ENCODE assay signal across 8 cellular contexts in the genomic region with DNA sequence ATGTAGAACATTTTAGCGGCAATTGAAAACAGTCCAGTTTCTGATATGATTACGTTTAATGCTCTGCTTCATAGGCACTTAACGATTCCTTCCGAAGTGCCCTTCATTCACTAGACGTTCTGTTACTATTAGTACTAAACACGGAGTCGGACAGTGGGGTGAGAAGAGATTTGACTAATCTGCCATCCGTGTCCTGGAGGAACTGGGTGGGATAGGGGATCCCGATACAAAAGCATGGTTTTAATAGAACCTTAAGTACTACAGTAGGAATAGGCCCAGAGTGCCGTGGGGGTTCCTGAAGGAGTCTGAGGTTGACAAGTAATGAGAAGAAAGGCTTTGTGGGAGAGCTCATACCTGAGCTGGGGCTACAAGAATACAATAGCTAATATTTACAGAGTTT.
DNase-seq lines count a peak whose midpoint lies in the region; TF ChIP-seq lines count a peak whose summit lies in the region.

No MANE protein-coding gene starts in this region.

- no peak for DNase-seq in AG09309 (ENCODE audit: low read depth)
- DNase-seq in HK-2 (ENCODE audit: unreplicated experiment), result peak; percentile 3
- no peak for DNase-seq in brain microvascular endothelial cell
- no peak for DNase-seq in NCI-H510A treated with DMSO at 0.1 percent for 48 hours (lab: John Stamatoyannopoulos, UW)
- DNase-seq in stimulated activated CD4-positive, alpha-beta T cell treated with anti-CD3 and anti-CD28 coated beads, Interleukin-15, amount 100 ng/mL, for 24 hours, result no peak
- DNase-seq in Kasumi-1 (lab: John Stamatoyannopoulos, UW), result no peak
- DNase-seq in NCI-H524 treated with DMSO at 0.1 percent for 48 hours (lab: John Stamatoyannopoulos, UW), result no peak

- H3K9me3 ChIP-seq in mucosa of stomach (ENCODE audit: control insufficient read depth, low read length), result no peaks in the 10 kb centered on the region

- TF ChIP-seq CTCF in AG09309 (IDR thresholded peaks at IDR 0.05; ENCODE audit: control insufficient read depth, insufficient read depth, low read depth, low read length, missing control alignments) (no peak), brain microvascular endothelial cell (IDR thresholded peaks at IDR 0.05; ENCODE audit: low read depth, low read length, missing control alignments) (no peak)

- in situ Hi-C loops in brain microvascular endothelial cell (cut with HindIII; ENCODE audit: low pct_ligation_motif_present, low sequenced_read_pairs), result no loop called here

- peak overlapping the region; percentile 67 for H3K27ac ChIP-seq in brain microvascular endothelial cell

- H3K9ac ChIP-seq in mucosa of stomach (ENCODE audit: low read length), result peak overlapping the region; percentile 76

- H3K4me3 ChIP-seq in AG09309 (ENCODE audit: control insufficient read depth, low read depth, low read length) (peak overlapping the region; percentile 75), brain microvascular endothelial cell (ENCODE audit: low read depth, low read length) (peak overlapping the region; percentile 99), mucosa of stomach (ENCODE audit: low read length) (peak overlapping the region; percentile 87)

- H3K4me1 ChIP-seq in mucosa of stomach (ENCODE audit: control insufficient read depth, insufficient read depth, low read length), result peaks cover 9% of the 10 kb centered on the region

- no peaks in the 10 kb centered on the region for H3K36me3 ChIP-seq in brain microvascular endothelial cell (replicated peaks)
- no peaks in the 10 kb centered on the region for H3K36me3 ChIP-seq in mucosa of stomach (ENCODE audit: control insufficient read depth, insufficient read depth, low read length)

- H3K27me3 ChIP-seq in brain microvascular endothelial cell (replicated peaks) (no peaks in the 10 kb centered on the region), mucosa of stomach (ENCODE audit: control insufficient read depth, insufficient read depth, low read length) (no peaks in the 10 kb centered on the region)
